14 cellular contexts compared by ENCODE assay signal in the genomic region with DNA sequence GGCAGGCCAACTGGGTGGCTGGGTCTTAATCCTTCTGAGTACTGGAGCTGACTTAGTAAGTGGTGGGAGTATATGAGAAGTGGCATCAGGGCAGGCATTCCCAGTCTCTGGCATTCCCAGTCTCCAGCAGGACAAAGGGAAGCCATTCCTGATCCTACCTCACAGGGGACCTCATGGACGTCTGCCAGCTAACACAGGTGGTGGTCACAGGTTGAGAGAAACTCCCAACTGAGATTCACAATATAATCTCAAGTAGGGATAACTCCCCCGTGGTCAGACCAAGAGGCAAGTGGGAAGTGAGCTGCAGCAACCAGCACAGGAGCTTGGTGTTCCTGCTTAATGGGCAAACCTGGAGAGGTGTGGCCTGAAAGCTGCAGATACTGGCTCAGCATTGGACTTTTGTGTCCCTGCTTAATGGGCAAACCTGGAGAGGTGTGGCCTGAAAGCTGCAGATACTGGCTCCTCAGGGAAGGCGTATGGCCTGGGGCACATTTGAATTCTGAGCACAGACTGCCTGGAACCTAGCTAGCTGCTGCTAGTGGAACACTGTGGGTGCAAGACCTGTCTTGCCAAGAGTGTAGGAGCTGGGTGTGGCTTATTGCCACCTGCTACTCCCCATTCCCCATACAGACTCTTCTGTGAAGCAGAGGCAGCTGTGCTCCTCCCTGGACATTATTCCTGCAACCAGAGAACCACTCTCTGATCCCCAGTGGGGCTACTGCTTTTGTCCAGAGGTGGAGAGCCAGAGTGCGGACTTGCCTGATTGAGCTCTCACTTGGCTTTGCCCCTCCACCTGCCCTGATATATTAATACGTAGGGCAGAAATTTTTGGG. TPM values are rescaled to one million over a fixed set of nuclear protein-coding genes. Genes with fewer than 3 reads are reported as not detected.
DNase-seq lines count a peak whose midpoint lies in the region; ATAC-seq and TF ChIP-seq lines count a peak whose summit lies in the region.
"Had no signal": no experiment of that assay in that cellular context is flagged by ENCODE, and none has a peak within 500 bp of the region (broad histone marks: within the 10 kb centered on the region; RNA-seq: fewer than 3 reads in every experiment).

No MANE protein-coding gene starts in this region.

- TF ChIP-seq POLR2A in suprapubic skin (IDR thresholded peaks at IDR 0.05): no peak

- H3K9me2 ChIP-seq in SK-N-SH: no peaks in the 10 kb centered on the region

- DNase-seq in SK-N-SH (no peak), NCI-H2171 (lab: John Stamatoyannopoulos, UW) (peak; percentile 11), suprapubic skin (ENCODE audit: low spot score in 2 of 2) (no peak), NCI-H1436 (lab: John Stamatoyannopoulos, UW) (no peak), NCI-H146 treated with DMSO at 0.1 percent for 48 hours (lab: John Stamatoyannopoulos, UW; ENCODE audit: unreplicated experiment) (no peak), HAP-1 (ENCODE audit: low spot score in 2 of 2) (no peak)
- DNase-seq: activated naive CD4-positive, alpha-beta T cell had no signal

- no peak for TF ChIP-seq CTCF in SK-N-SH (IDR thresholded peaks at IDR 0.05)
- TF ChIP-seq CTCF in suprapubic skin (IDR thresholded peaks at IDR 0.05): no peak

- H3K4me3 ChIP-seq in SK-N-SH (ENCODE audit: low read depth in 2 of 2, low read length in 1 of 2): no peak overlapping the region
- peak overlapping the region; percentile 10 for H3K4me3 ChIP-seq in suprapubic skin
- no peak overlapping the region for H3K4me3 ChIP-seq in HAP-1

- CTCF ChIA-PET in SK-N-SH (lab: Yijun Ruan, JAX): no interaction called here

- H3K36me3 ChIP-seq in SK-N-SH (replicated peaks in 1 of 2; ENCODE audit: control insufficient read depth in 1 of 2, insufficient read depth in 2 of 2, low read length in 1 of 2) (no peaks in the 10 kb centered on the region), suprapubic skin (peaks cover 8% of the 10 kb centered on the region), HAP-1 (replicated peaks) (no peaks in the 10 kb centered on the region)

- POLR2A ChIA-PET in SK-N-SH (lab: Yijun Ruan, JAX): no interaction called here

- H3K4me1 ChIP-seq in SK-N-SH (ENCODE audit: control insufficient read depth in 1 of 2, insufficient read depth in 2 of 2, low read depth in 1 of 2, low read length in 1 of 2) (peaks cover 0 to 5% of the 10 kb centered on the region in 2 experiments; a peak in 1 of 4 replicates), suprapubic skin (peaks cover 27% of the 10 kb centered on the region), HAP-1 (no peaks in the 10 kb centered on the region)

- ATAC-seq in SK-N-SH treated with all-trans-retinoic acid at 6 μM for 48 hours (peak; percentile 62), esophagus mucosa (peak; percentile 96)
- ATAC-seq: WTC11 had no signal

- TF ChIP-seq EP300 in SK-N-SH (IDR thresholded peaks at IDR 0.05; ENCODE audit: borderline replicate concordance in 1 of 2, low read depth in 1 of 2, low read length in 1 of 2) (no peak), suprapubic skin (IDR thresholded peaks at IDR 0.05) (no peak)

- in situ Hi-C loops in HAP-1 (cut with MboI; ENCODE audit: low sequenced_read_pairs): no loop called here

- H3K27me3 ChIP-seq in SK-N-SH (ENCODE audit: insufficient read depth): no peaks in the 10 kb centered on the region
- no peaks in the 10 kb centered on the region for H3K27me3 ChIP-seq in suprapubic skin
- H3K27me3 ChIP-seq in HAP-1 (ENCODE audit: low read depth): no peaks in the 10 kb centered on the region

- no peak overlapping the region for H3K27ac ChIP-seq in SK-N-SH (ENCODE audit: low read depth in 2 of 2, low read length in 1 of 2)
- peak overlapping the region; percentile 60 for H3K27ac ChIP-seq in suprapubic skin

- no peak overlapping the region for H2AFZ ChIP-seq in SK-N-SH (ENCODE audit: low read depth)

- no peaks in the 10 kb centered on the region for H3F3A ChIP-seq in SK-N-SH (replicated peaks; ENCODE audit: insufficient read depth)

- H3K79me2 ChIP-seq in SK-N-SH (ENCODE audit: insufficient read depth): no peaks in the 10 kb centered on the region

- 6% methylated on average over 5 of the region's 5 CpGs for WGBS in SK-N-SH (ENCODE audit: low lambda C conversion rate)
- WGBS in suprapubic skin: 44% methylated on average over 5 of the region's 5 CpGs

- H3K9ac ChIP-seq in SK-N-SH: no peak overlapping the region

- no peak overlapping the region for H3K4me2 ChIP-seq in SK-N-SH

- no peak for TF ChIP-seq RAD21 in SK-N-SH (IDR thresholded peaks at IDR 0.05; ENCODE audit: low read length)

- H3K9me3 ChIP-seq in SK-N-SH (no peaks in the 10 kb centered on the region), suprapubic skin (no peaks in the 10 kb centered on the region), HAP-1 (no peaks in the 10 kb centered on the region)

- H4K20me1 ChIP-seq in SK-N-SH (ENCODE audit: insufficient read depth): no peaks in the 10 kb centered on the region

TF ChIP-seq in SK-N-SH treated with all-trans-retinoic acid at 6 μM for 48 hours, 23 proteins besides CTCF, POLR2A, EP300 and RAD21:
- TF ChIP-seq ZNF70 (CRISPR knock-in tag; IDR thresholded peaks at IDR 0.05) (no peak), PPARA (CRISPR knock-in tag; IDR thresholded peaks at IDR 0.05; ENCODE audit: borderline replicate concordance) (no peak), TOX (CRISPR knock-in tag; IDR thresholded peaks at IDR 0.05; ENCODE audit: borderline replicate concordance) (no peak), ESRRG (CRISPR knock-in tag; IDR thresholded peaks at IDR 0.05) (no peak), RARB (CRISPR knock-in tag; IDR thresholded peaks at IDR 0.05) (no peak)
- TF ChIP-seq, protein P1, sequence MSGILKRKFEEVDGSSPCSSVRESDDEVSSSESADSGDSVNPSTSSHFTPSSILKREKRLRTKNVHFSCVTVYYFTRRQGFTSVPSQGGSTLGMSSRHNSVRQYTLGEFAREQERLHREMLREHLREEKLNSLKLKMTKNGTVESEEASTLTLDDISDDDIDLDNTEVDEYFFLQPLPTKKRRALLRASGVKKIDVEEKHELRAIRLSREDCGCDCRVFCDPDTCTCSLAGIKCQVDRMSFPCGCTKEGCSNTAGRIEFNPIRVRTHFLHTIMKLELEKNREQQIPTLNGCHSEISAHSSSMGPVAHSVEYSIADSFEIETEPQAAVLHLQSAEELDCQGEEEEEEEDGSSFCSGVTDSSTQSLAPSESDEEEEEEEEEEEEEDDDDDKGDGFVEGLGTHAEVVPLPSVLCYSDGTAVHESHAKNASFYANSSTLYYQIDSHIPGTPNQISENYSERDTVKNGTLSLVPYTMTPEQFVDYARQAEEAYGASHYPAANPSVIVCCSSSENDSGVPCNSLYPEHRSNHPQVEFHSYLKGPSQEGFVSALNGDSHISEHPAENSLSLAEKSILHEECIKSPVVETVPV (CRISPR knock-in tag; IDR thresholded peaks at IDR 0.05): no peak

TF ChIP-seq in SK-N-SH, 30 proteins besides CTCF, POLR2A, EP300 and RAD21:
- no peak for TF ChIP-seq FOSL2 (IDR thresholded peaks at IDR 0.05; ENCODE audit: borderline replicate concordance, low read depth)

RNA-seq across cellular contexts. Expression of gene OR10H2, which starts 25.9 kb away (rescaled TPM):
- not detected in 2 replicates for polyA plus RNA-seq in SK-N-SH (2012; rRNA removed)
- polyA plus RNA-seq in SK-N-SH (2012; cell fraction: cytosol; rRNA removed): not detected in 2 replicates
- not detected in 2 replicates for polyA plus RNA-seq in SK-N-SH (2012; cell fraction: nucleus; rRNA removed)
- total RNA-seq in esophagus mucosa: not detected
- not detected for total RNA-seq in suprapubic skin
- total RNA-seq: dermis microvascular lymphatic vessel endothelial cell, fibroblast of lung, left cardiac atrium, myocyte, WTC11 had no signal
- polyA plus RNA-seq: fibroblast of lung had no signal

RNA-seq across cellular contexts. Expression of gene CYP4F12, which starts 29.1 kb away (rescaled TPM):
- 0.03 TPM in 1 of 2 replicates, not detected in the other for polyA plus RNA-seq in SK-N-SH (2012; rRNA removed)
- 0.01 TPM in 1 of 2 replicates, not detected in the other for polyA plus RNA-seq in SK-N-SH (2012; cell fraction: cytosol; rRNA removed)
- 0.14 and 0.26 TPM in 2 replicates for polyA plus RNA-seq in SK-N-SH (2012; cell fraction: nucleus; rRNA removed)
- total RNA-seq in esophagus mucosa: 31.5 TPM
- 100 to 1,000 TPM in 1 of 4 donors, 10 to 100 TPM in 3; 63.3 to 233 (median 84.3) TPM for total RNA-seq in suprapubic skin
- total RNA-seq: dermis microvascular lymphatic vessel endothelial cell, fibroblast of lung, myocyte, WTC11 had no signal
- polyA plus RNA-seq: fibroblast of lung had no signal

RNA-seq across cellular contexts. Expression of gene OR10H3, which starts 35.8 kb away (rescaled TPM):
- polyA plus RNA-seq in SK-N-SH (2012; rRNA removed): not detected in 2 replicates
- not detected in 2 replicates for polyA plus RNA-seq in SK-N-SH (2012; cell fraction: cytosol; rRNA removed)
- not detected in 2 replicates for polyA plus RNA-seq in SK-N-SH (2012; cell fraction: nucleus; rRNA removed)
- total RNA-seq in esophagus mucosa: not detected
- total RNA-seq in suprapubic skin: not detected
- total RNA-seq: dermis microvascular lymphatic vessel endothelial cell, fibroblast of lung, left cardiac atrium, myocyte, WTC11 had no signal
- polyA plus RNA-seq: fibroblast of lung had no signal
